ENCODE assay signal across 14 cellular contexts in genomic region chr9:133657120-133657661, GRCh38. TPM values are rescaled to one million over a fixed set of nuclear protein-coding genes. Genes with fewer than 3 reads are reported as not detected.
A peak's percentile ranks its signal among the peaks of the same experiment; 100 is the strongest.
DNase-seq lines count a peak whose midpoint lies in the region; ATAC-seq and TF ChIP-seq lines count a peak whose summit lies in the region.
"Had no signal": no experiment of that assay in that cellular context is flagged by ENCODE, and none has a peak within 500 bp of the region (broad histone marks: within the 10 kb centered on the region; RNA-seq: fewer than 3 reads in every experiment).

No MANE protein-coding gene starts in this region.

- no peak overlapping the region for H4K91ac ChIP-seq in IMR-90 (ENCODE audit: insufficient read depth, low read depth, low read length)

- H3K79me1 ChIP-seq in IMR-90 (ENCODE audit: low read depth in 1 of 2, low read length in 2 of 2): no peaks in the 10 kb centered on the region

- intact Hi-C loops in IMR-90 (cut with micrococcal nuclease): no loop called here

- H3K56ac ChIP-seq in IMR-90 (ENCODE audit: extremely low read depth, insufficient read depth, low read length): no peak overlapping the region

- POLR2A ChIA-PET in IMR-90 (lab: Charles Lee; ENCODE audit: unreplicated experiment): no interaction called here

- TF ChIP-seq POLR2A in IMR-90 (IDR thresholded peaks at IDR 0.05; ENCODE audit: low read depth, low read length): no peak

- no peak overlapping the region for H3K14ac ChIP-seq in IMR-90 (replicated peaks; ENCODE audit: low read depth, low read length)

- BruUV-seq in IMR-90 (replicated peaks; lab: Mats Ljungman, UMichigan): no TSS peak

- H3K18ac ChIP-seq in IMR-90 (ENCODE audit: low read depth, low read length): no peak overlapping the region

- no peak overlapping the region for H2BK15ac ChIP-seq in IMR-90 (ENCODE audit: low read depth, low read length)

- no peak overlapping the region for H3K4me2 ChIP-seq in IMR-90 (ENCODE audit: low read depth, low read length)

- H2AK5ac ChIP-seq in IMR-90 (ENCODE audit: low read depth, low read length): no peak overlapping the region

- no peaks in the 10 kb centered on the region for H3K36me3 ChIP-seq in IMR-90 (ENCODE audit: control insufficient read depth, insufficient read depth, low read length)
- H3K36me3 ChIP-seq: stomach had no signal

- no peak overlapping the region for H2AK9ac ChIP-seq in IMR-90 (replicated peaks; ENCODE audit: low read depth, low read length, poor library complexity)

- H3K4me1 ChIP-seq in IMR-90 (ENCODE audit: control insufficient read depth, insufficient read depth, low read length): 0 out of 2 replicates have a peak, but pooled peaks cover 1% of the 10 kb centered on the region

- no peak overlapping the region for H3K4me3 ChIP-seq in IMR-90 (ENCODE audit: insufficient read depth, low read depth, low read length)
- H3K4me3 ChIP-seq: K562, stomach had no signal

- no peak overlapping the region for H3K27ac ChIP-seq in IMR-90 (ENCODE audit: insufficient read depth, low read length)
- H3K27ac ChIP-seq: C4-2B, stomach had no signal

- H4K8ac ChIP-seq in IMR-90 (ENCODE audit: low read depth in 2 of 2, low read length in 2 of 2): no peak overlapping the region

- H2BK20ac ChIP-seq in IMR-90 (ENCODE audit: low read depth, low read length): no peak overlapping the region

- dilution Hi-C loops in IMR-90 (cut with HindIII; ENCODE audit: low sequenced_read_pairs, unreplicated experiment): no loop called here

- H3K27me3 ChIP-seq in IMR-90 (ENCODE audit: control insufficient read depth, insufficient read depth, low read length): peaks cover 35% of the 10 kb centered on the region

- no peak overlapping the region for H3K4ac ChIP-seq in IMR-90 (ENCODE audit: low read depth, low read length)

- ATAC-seq in IMR-90 (ENCODE audit: low read depth): no peak
- ATAC-seq: K562 had no signal

- no peak overlapping the region for H2BK120ac ChIP-seq in IMR-90 (ENCODE audit: low read depth, low read length)

- in situ Hi-C loops in IMR-90 (cut with MboI; ENCODE audit: low sequenced_read_pairs): no loop called here

- no peak overlapping the region for H2AFZ ChIP-seq in IMR-90 (replicated peaks; ENCODE audit: low read length, poor library complexity)

- no peak overlapping the region for H2BK5ac ChIP-seq in IMR-90 (ENCODE audit: low read depth, low read length, poor library complexity, severe bottlenecking)

- CTCF ChIA-PET in IMR-90 (lab: Yijun Ruan, JAX): no interaction called here

- no peak overlapping the region for H3K9ac ChIP-seq in IMR-90 (ENCODE audit: low read depth, low read length)

- H3K9me1 ChIP-seq in IMR-90 (ENCODE audit: insufficient read depth, low read length): no peaks in the 10 kb centered on the region

- DNase-seq in COLO668 (lab: John Stamatoyannopoulos, UW; ENCODE audit: unreplicated experiment) (peak; percentile 72), IMR-90 (peak; percentile 7), NCI-H69 (lab: John Stamatoyannopoulos, UW) (peak; percentile 79), iris pigment epithelial cell (ENCODE audit: low read depth) (peak; percentile 9), HCEC 1CT (no peak), LoVo (ENCODE audit: low spot score) (no peak), NCI-H146 treated with DMSO at 0.1 percent for 48 hours (lab: John Stamatoyannopoulos, UW; ENCODE audit: unreplicated experiment) (no peak), EL (no peak)
- DNase-seq: NCI-H526 treated with DMSO at 0.1 percent for 48 hours, SIG-M5, stomach had no signal

- no peak for TF ChIP-seq CTCF in IMR-90 (conservative IDR thresholded peaks at IDR 0.05; ENCODE audit: low read depth, low read length)

- 77% methylated on average over 7 of the region's 13 CpGs; no CpG with 5 or more reads in 1 of the 2 experiments for WGBS in IMR-90 (ENCODE audit: extremely low coverage in 2 of 2, insufficient read length in 1 of 2), 2 experiments

- no peak overlapping the region for H4K5ac ChIP-seq in IMR-90 (ENCODE audit: low read depth, low read length)

- H3K23ac ChIP-seq in IMR-90 (ENCODE audit: low read depth, low read length): no peak overlapping the region

- H4K20me1 ChIP-seq in IMR-90 (ENCODE audit: insufficient read depth, low read length): no peaks in the 10 kb centered on the region

- no peak for TF ChIP-seq RAD21 in IMR-90 (IDR thresholded peaks at IDR 0.05; ENCODE audit: low read length)

- H3K9me3 ChIP-seq in IMR-90 (ENCODE audit: control insufficient read depth, insufficient read depth, low read length): no peaks in the 10 kb centered on the region
- H3K9me3 ChIP-seq: stomach had no signal

TF ChIP-seq in IMR-90, 13 proteins besides CTCF, POLR2A, EP300 and RAD21:
- TF ChIP-seq MAZ (IDR thresholded peaks at IDR 0.05; ENCODE audit: borderline replicate concordance, low read depth, low read length): no peak
- no peak for TF ChIP-seq RFX5 (IDR thresholded peaks at IDR 0.05; ENCODE audit: low read depth, low read length)
- no peak for TF ChIP-seq MAFK (IDR thresholded peaks at IDR 0.05; ENCODE audit: low read depth, low read length)
- no peak for TF ChIP-seq ELK1 (IDR thresholded peaks at IDR 0.05; ENCODE audit: borderline replicate concordance, low read depth, low read length)
- TF ChIP-seq SMC3 (IDR thresholded peaks at IDR 0.05; ENCODE audit: low read depth, low read length): no peak
- TF ChIP-seq CHD1 (IDR thresholded peaks at IDR 0.05; ENCODE audit: low read depth, low read length): no peak
- TF ChIP-seq MXI1 (IDR thresholded peaks at IDR 0.05; ENCODE audit: borderline replicate concordance, low read depth, low read length): no peak
- no peak for TF ChIP-seq CEBPB (IDR thresholded peaks at IDR 0.05; ENCODE audit: low read depth, low read length)
- no peak for TF ChIP-seq RCOR1 (IDR thresholded peaks at IDR 0.05; ENCODE audit: insufficient replicate concordance, low read length)
TF ChIP-seq in IMR-90: peak in this region for 0.

RNA-seq across cellular contexts. Expression of gene DBH, which starts 21.0 kb away (rescaled TPM):
- not detected in 2 replicates for total RNA-seq in IMR-90 (2012; rRNA removed)
- polyA plus RNA-seq in IMR-90 (2012; rRNA removed): not detected in 2 replicates
- not detected in 2 replicates for polyA plus RNA-seq in IMR-90 (2012; cell fraction: cytosol; rRNA removed)
- polyA plus RNA-seq in IMR-90 (2012; cell fraction: nucleus; rRNA removed; ENCODE audit: low replicate concordance): not detected in 2 replicates
- total RNA-seq: K562 had no signal
- polyA plus RNA-seq: K562, keratinocyte had no signal

RNA-seq across cellular contexts. Expression of gene FAM163B, which starts 48.0 kb away (rescaled TPM):
- not detected in 2 replicates for total RNA-seq in IMR-90 (2012; rRNA removed)
- polyA plus RNA-seq in IMR-90 (2012; rRNA removed): not detected in 2 replicates
- not detected in 2 replicates for polyA plus RNA-seq in IMR-90 (2012; cell fraction: cytosol; rRNA removed)
- not detected in 2 replicates for polyA plus RNA-seq in IMR-90 (2012; cell fraction: nucleus; rRNA removed; ENCODE audit: low replicate concordance)
- total RNA-seq: K562, stomach had no signal
- polyA plus RNA-seq: K562, keratinocyte, stomach had no signal

Comparison
In these comparisons a context has a peak if more than half of its experiments do, and no peak if none do; other contexts are left out.
1. DNase-seq: peak in COLO668 (single experiment), IMR-90 (single experiment), NCI-H69 (single experiment) and iris pigment epithelial cell (single experiment); none in HCEC 1CT (single experiment), LoVo (single experiment), NCI-H146 treated with DMSO at 0.1 percent for 48 hours (single experiment) and EL (single experiment).